Comparison of ENCODE assay signal across 1 cellular context in the genomic region with DNA sequence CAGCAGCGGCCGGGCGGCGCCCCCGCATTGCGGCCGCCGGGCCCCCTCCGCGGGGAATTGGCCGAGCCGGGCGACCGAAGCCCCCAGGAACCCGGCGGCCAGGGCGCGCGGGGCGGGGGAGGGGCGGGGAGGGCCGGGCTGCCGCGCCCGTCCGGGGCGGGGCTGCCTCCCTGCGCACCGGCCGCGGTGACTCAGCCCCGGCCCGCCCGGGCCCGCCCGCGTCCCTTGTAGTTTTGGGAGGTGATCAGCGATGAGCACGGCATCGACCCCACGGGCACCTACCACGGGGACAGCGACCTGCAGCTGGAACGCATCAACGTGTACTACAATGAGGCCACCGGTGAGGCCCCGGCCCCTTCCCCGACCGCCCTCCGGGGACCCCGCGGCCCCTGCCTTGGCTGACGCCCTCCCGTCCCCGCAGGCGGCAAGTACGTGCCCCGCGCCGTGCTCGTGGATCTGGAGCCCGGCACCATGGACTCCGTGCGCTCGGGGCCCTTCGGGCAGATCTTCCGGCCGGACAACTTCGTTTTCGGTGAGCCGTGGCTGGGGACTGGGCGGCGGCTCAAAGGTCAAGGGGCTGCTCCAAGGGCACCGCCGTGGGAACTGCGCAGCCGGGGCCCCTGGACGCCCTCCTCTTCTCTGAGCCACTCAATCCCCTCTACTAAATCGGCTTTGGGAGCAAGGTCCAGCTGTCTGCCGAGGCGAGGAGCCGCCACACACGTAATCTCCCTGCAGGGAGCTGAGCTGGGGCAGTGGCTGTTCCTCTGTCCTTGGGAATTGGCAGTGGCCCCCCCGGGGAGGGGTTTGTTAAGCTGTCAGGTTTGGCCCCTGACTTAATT.
A peak's percentile ranks its signal among the peaks of the same experiment; 100 is the strongest.
TF ChIP-seq lines count a peak whose summit lies in the region.

No MANE protein-coding gene starts in this region.

TF ChIP-seq in K562, 482 proteins besides CTCF, POLR2A, EP300 and RAD21 (continues in another document):
- TF ChIP-seq ZNF586 (CRISPR knock-in tag; conservative IDR thresholded peaks at IDR 0.05) (no peak), CBFA2T2 (conservative IDR thresholded peaks at IDR 0.05) (no peak), POLR2G (IDR thresholded peaks at IDR 0.05; ENCODE audit: low read depth, low read length) (peak; percentile 92), ZSCAN29 (IDR thresholded peaks at IDR 0.05) (no peak), ARHGAP35 (IDR thresholded peaks at IDR 0.05; ENCODE audit: partially characterized antibody) (no peak), ADNP (tag; IDR thresholded peaks at IDR 0.05) (no peak), LCOR (CRISPR knock-in tag; IDR thresholded peaks at IDR 0.05) (no peak), ZNF124 (CRISPR knock-in tag; IDR thresholded peaks at IDR 0.05) (no peak), PHF20 (IDR thresholded peaks at IDR 0.05; ENCODE audit: partially characterized antibody) (peak; percentile 25), SRSF7 (optimal IDR thresholded peaks at IDR 0.05; ENCODE audit: low read depth, low read length) (no peak), SIN3A (IDR thresholded peaks at IDR 0.05; ENCODE audit: borderline replicate concordance in 2 of 2, control insufficient read depth in 1 of 2, low read depth in 2 of 2, low read length in 2 of 2) (peak; percentile 43 to 75; a peak in 2 of 4 replicates), TGIF2 (CRISPR knock-in tag; IDR thresholded peaks at IDR 0.05) (0 out of 2 replicates have a peak, but pooled peaks have one; percentile 79), HDAC6 (IDR thresholded peaks at IDR 0.05; ENCODE audit: low read depth, low read length) (no peak), DACH1 (IDR thresholded peaks at IDR 0.05; ENCODE audit: partially characterized antibody) (no peak), ZNF408 (CRISPR knock-in tag; IDR thresholded peaks at IDR 0.05; ENCODE audit: low read depth) (no peak), HCFC1 (IDR thresholded peaks at IDR 0.05; ENCODE audit: low read depth, low read length) (no peak), HNRNPL (IDR thresholded peaks at IDR 0.05; ENCODE audit: low read depth, low read length) (0 out of 2 replicates have a peak, but pooled peaks have one; percentile 33), CREM (IDR thresholded peaks at IDR 0.05; ENCODE audit: low read depth) (no peak), ZNF12 (CRISPR knock-in tag; IDR thresholded peaks at IDR 0.05) (peak; percentile 54; the same call in 1 of the 2 replicates), MAFG (tag; conservative IDR thresholded peaks at IDR 0.05) (no peak), PYGO2 (tag; IDR thresholded peaks at IDR 0.05) (no peak), RBM17 (IDR thresholded peaks at IDR 0.05; ENCODE audit: borderline replicate concordance, low read depth, low read length) (no peak), JUND (IDR thresholded peaks at IDR 0.05; ENCODE audit: borderline replicate concordance, low read depth, low read length) (peak; percentile 76), JUND (tag; IDR thresholded peaks at IDR 0.05; ENCODE audit: borderline replicate concordance, low read depth, low read length) (peak; percentile 30; the same call in 1 of the 3 replicates), STAT5B (CRISPR knock-in tag; IDR thresholded peaks at IDR 0.05) (no peak), E2F3 (CRISPR knock-in tag; IDR thresholded peaks at IDR 0.05) (no peak), GATAD2A (IDR thresholded peaks at IDR 0.05) (0 out of 2 replicates have a peak, but pooled peaks have one; percentile 50), NFE2 (IDR thresholded peaks at IDR 0.05; ENCODE audit: low read depth) (peak; percentile 20; the same call in 1 of the 2 replicates), POLR2H (tag; IDR thresholded peaks at IDR 0.05; ENCODE audit: low read depth) (peak; percentile 91; the same call in 1 of the 2 replicates), TAF1 (IDR thresholded peaks at IDR 0.05; ENCODE audit: control insufficient read depth, extremely low read depth, insufficient read depth, low read length, severe bottlenecking) (no peak), ZNF589 (CRISPR knock-in tag; IDR thresholded peaks at IDR 0.05; ENCODE audit: low read depth) (no peak), ZNF695 (CRISPR knock-in tag; IDR thresholded peaks at IDR 0.05) (no peak), KAT7 (CRISPR knock-in tag; IDR thresholded peaks at IDR 0.05; ENCODE audit: borderline replicate concordance) (peak; percentile 90), ELF4 (CRISPR knock-in tag; IDR thresholded peaks at IDR 0.05) (0 out of 2 replicates have a peak, but pooled peaks have one; percentile 35), RBM39 (optimal IDR thresholded peaks at IDR 0.05; ENCODE audit: low read depth, low read length) (peak; percentile 11), TAF9B (IDR thresholded peaks at IDR 0.05; ENCODE audit: partially characterized antibody) (no peak), U2AF1 (optimal IDR thresholded peaks at IDR 0.05; ENCODE audit: low read depth, low read length) (peak; percentile 71), FOXK2 (conservative IDR thresholded peaks at IDR 0.05 in 1 of 2, IDR thresholded peaks at IDR 0.05 in 1 of 2; ENCODE audit: low read depth in 2 of 2) (no peak), ZNF75A (CRISPR knock-in tag; IDR thresholded peaks at IDR 0.05) (no peak), MYC (IDR thresholded peaks at IDR 0.05; ENCODE audit: low read depth, low read length) (no peak), MYC (CRISPR knock-in tag; IDR thresholded peaks at IDR 0.05; ENCODE audit: borderline replicate concordance, low read depth) (no peak)
- TF ChIP-seq, protein P1, sequence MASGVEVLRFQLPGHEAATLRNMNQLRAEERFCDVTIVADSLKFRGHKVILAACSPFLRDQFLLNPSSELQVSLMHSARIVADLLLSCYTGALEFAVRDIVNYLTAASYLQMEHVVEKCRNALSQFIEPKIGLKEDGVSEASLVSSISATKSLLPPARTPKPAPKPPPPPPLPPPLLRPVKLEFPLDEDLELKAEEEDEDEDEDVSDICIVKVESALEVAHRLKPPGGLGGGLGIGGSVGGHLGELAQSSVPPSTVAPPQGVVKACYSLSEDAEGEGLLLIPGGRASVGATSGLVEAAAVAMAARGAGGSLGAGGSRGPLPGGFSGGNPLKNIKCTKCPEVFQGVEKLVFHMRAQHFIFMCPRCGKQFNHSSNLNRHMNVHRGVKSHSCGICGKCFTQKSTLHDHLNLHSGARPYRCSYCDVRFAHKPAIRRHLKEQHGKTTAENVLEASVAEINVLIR (CRISPR knock-in tag; IDR thresholded peaks at IDR 0.05): no peak
- TF ChIP-seq, protein P2, sequence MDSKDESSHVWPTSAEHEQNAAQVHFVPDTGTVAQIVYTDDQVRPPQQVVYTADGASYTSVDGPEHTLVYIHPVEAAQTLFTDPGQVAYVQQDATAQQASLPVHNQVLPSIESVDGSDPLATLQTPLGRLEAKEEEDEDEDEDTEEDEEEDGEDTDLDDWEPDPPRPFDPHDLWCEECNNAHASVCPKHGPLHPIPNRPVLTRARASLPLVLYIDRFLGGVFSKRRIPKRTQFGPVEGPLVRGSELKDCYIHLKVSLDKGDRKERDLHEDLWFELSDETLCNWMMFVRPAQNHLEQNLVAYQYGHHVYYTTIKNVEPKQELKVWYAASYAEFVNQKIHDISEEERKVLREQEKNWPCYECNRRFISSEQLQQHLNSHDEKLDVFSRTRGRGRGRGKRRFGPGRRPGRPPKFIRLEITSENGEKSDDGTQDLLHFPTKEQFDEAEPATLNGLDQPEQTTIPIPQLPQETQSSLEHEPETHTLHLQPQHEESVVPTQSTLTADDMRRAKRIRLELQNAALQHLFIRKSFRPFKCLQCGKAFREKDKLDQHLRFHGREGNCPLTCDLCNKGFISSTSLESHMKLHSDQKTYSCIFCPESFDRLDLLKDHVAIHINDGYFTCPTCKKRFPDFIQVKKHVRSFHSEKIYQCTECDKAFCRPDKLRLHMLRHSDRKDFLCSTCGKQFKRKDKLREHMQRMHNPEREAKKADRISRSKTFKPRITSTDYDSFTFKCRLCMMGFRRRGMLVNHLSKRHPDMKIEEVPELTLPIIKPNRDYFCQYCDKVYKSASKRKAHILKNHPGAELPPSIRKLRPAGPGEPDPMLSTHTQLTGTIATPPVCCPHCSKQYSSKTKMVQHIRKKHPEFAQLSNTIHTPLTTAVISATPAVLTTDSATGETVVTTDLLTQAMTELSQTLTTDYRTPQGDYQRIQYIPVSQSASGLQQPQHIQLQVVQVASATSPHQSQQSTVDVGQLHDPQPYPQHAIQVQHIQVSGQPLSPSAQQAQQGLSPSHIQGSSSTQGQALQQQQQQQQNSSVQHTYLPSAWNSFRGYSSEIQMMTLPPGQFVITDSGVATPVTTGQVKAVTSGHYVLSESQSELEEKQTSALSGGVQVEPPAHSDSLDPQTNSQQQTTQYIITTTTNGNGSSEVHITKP (IDR thresholded peaks at IDR 0.05; ENCODE audit: partially characterized antibody): no peak
- TF ChIP-seq, protein P3, sequence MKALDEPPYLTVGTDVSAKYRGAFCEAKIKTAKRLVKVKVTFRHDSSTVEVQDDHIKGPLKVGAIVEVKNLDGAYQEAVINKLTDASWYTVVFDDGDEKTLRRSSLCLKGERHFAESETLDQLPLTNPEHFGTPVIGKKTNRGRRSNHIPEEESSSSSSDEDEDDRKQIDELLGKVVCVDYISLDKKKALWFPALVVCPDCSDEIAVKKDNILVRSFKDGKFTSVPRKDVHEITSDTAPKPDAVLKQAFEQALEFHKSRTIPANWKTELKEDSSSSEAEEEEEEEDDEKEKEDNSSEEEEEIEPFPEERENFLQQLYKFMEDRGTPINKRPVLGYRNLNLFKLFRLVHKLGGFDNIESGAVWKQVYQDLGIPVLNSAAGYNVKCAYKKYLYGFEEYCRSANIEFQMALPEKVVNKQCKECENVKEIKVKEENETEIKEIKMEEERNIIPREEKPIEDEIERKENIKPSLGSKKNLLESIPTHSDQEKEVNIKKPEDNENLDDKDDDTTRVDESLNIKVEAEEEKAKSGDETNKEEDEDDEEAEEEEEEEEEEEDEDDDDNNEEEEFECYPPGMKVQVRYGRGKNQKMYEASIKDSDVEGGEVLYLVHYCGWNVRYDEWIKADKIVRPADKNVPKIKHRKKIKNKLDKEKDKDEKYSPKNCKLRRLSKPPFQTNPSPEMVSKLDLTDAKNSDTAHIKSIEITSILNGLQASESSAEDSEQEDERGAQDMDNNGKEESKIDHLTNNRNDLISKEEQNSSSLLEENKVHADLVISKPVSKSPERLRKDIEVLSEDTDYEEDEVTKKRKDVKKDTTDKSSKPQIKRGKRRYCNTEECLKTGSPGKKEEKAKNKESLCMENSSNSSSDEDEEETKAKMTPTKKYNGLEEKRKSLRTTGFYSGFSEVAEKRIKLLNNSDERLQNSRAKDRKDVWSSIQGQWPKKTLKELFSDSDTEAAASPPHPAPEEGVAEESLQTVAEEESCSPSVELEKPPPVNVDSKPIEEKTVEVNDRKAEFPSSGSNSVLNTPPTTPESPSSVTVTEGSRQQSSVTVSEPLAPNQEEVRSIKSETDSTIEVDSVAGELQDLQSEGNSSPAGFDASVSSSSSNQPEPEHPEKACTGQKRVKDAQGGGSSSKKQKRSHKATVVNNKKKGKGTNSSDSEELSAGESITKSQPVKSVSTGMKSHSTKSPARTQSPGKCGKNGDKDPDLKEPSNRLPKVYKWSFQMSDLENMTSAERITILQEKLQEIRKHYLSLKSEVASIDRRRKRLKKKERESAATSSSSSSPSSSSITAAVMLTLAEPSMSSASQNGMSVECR (CRISPR knock-in tag; IDR thresholded peaks at IDR 0.05): peak; percentile 56; the same call in 1 of the 2 replicates
- TF ChIP-seq, protein P4, sequence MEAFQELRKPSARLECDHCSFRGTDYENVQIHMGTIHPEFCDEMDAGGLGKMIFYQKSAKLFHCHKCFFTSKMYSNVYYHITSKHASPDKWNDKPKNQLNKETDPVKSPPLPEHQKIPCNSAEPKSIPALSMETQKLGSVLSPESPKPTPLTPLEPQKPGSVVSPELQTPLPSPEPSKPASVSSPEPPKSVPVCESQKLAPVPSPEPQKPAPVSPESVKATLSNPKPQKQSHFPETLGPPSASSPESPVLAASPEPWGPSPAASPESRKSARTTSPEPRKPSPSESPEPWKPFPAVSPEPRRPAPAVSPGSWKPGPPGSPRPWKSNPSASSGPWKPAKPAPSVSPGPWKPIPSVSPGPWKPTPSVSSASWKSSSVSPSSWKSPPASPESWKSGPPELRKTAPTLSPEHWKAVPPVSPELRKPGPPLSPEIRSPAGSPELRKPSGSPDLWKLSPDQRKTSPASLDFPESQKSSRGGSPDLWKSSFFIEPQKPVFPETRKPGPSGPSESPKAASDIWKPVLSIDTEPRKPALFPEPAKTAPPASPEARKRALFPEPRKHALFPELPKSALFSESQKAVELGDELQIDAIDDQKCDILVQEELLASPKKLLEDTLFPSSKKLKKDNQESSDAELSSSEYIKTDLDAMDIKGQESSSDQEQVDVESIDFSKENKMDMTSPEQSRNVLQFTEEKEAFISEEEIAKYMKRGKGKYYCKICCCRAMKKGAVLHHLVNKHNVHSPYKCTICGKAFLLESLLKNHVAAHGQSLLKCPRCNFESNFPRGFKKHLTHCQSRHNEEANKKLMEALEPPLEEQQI (IDR thresholded peaks at IDR 0.05): no peak
- TF ChIP-seq, protein P5, sequence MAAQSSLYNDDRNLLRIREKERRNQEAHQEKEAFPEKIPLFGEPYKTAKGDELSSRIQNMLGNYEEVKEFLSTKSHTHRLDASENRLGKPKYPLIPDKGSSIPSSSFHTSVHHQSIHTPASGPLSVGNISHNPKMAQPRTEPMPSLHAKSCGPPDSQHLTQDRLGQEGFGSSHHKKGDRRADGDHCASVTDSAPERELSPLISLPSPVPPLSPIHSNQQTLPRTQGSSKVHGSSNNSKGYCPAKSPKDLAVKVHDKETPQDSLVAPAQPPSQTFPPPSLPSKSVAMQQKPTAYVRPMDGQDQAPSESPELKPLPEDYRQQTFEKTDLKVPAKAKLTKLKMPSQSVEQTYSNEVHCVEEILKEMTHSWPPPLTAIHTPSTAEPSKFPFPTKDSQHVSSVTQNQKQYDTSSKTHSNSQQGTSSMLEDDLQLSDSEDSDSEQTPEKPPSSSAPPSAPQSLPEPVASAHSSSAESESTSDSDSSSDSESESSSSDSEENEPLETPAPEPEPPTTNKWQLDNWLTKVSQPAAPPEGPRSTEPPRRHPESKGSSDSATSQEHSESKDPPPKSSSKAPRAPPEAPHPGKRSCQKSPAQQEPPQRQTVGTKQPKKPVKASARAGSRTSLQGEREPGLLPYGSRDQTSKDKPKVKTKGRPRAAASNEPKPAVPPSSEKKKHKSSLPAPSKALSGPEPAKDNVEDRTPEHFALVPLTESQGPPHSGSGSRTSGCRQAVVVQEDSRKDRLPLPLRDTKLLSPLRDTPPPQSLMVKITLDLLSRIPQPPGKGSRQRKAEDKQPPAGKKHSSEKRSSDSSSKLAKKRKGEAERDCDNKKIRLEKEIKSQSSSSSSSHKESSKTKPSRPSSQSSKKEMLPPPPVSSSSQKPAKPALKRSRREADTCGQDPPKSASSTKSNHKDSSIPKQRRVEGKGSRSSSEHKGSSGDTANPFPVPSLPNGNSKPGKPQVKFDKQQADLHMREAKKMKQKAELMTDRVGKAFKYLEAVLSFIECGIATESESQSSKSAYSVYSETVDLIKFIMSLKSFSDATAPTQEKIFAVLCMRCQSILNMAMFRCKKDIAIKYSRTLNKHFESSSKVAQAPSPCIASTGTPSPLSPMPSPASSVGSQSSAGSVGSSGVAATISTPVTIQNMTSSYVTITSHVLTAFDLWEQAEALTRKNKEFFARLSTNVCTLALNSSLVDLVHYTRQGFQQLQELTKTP (IDR thresholded peaks at IDR 0.05; ENCODE audit: low read depth in 1 of 2, partially characterized antibody in 2 of 2): no peak
- TF ChIP-seq, protein P6, sequence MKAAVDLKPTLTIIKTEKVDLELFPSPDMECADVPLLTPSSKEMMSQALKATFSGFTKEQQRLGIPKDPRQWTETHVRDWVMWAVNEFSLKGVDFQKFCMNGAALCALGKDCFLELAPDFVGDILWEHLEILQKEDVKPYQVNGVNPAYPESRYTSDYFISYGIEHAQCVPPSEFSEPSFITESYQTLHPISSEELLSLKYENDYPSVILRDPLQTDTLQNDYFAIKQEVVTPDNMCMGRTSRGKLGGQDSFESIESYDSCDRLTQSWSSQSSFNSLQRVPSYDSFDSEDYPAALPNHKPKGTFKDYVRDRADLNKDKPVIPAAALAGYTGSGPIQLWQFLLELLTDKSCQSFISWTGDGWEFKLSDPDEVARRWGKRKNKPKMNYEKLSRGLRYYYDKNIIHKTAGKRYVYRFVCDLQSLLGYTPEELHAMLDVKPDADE (conservative IDR thresholded peaks at IDR 0.05; ENCODE audit: control insufficient read depth, low read depth, low read length): 0 out of 2 replicates have a peak, but pooled peaks have one; percentile 48
